In the genomic region with DNA sequence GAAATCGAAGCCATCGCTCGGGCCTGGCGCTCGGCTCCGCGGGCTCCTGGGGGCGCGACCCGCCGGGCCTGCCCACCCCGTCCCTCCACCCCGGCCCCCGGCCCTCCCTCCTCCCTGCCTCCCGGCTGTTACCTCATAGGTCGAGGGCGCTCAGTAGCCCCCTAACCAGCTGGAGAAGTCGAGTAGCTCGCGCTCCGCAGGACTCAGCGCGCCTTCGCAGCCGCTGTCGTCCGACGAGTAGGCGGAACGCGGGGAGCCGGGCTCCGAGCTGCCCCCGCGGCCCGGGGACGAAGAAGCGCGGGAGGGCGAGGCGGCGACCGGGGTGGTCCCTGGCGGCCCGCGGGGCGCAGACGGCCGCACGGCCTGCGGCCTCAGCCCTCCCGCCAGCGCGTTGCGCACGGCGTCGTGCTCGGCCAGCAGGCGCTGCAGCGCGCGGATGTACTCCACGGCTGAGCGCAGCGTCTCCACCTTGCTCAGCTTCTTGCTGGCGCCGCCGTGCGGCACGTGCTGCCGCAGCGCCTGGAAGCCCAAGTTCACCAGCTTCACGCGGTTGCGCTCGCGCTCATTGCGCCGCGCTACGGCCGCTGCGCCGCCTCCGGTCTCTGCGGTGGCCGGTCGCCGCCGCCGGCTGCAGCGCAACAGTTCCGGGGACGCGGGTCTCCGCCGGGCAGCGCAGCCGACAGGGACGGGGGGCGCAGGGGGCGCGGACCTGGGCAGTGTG, we compare ENCODE assay signal across 8 cellular contexts. TPM values are rescaled to one million over a fixed set of nuclear protein-coding genes. Genes with fewer than 3 reads are reported as not detected.
DNase-seq lines count a peak whose midpoint lies in the region; ATAC-seq, FAIRE-seq and TF ChIP-seq lines count a peak whose summit lies in the region.
"Had no signal": no experiment of that assay in that cellular context is flagged by ENCODE, and none has a peak within 500 bp of the region (broad histone marks: within the 10 kb centered on the region; RNA-seq: fewer than 3 reads in every experiment).

No MANE protein-coding gene starts in this region.

- no peaks in the 10 kb centered on the region for H3K9me3 Mint-ChIP-seq in T-cell
- H3K9me3 Mint-ChIP-seq in stimulated activated naive CD8-positive, alpha-beta T cell treated with anti-CD3 and anti-CD28 coated beads, Interleukin-15, Interleukin-2, amounts not matched to agents 100 ng/mL and 50 ng/mL, for 24 hours = no peaks in the 10 kb centered on the region
- H3K9me3 Mint-ChIP-seq: T-helper 1 cell treated with Interleukin-12 subunit alpha and Interleukin-12 subunit beta and Interleukin-4 antibody, amounts not matched to agents 30 μg/mL and 1 μg/mL, for 36 hours had no signal

- H3K4me3 Mint-ChIP-seq in T-cell = peak overlapping the region; percentile 43 to 52 (median 49)
- H3K4me3 Mint-ChIP-seq in stimulated activated naive CD8-positive, alpha-beta T cell treated with anti-CD3 and anti-CD28 coated beads, Interleukin-15, Interleukin-2, amounts not matched to agents 100 ng/mL and 50 ng/mL, for 24 hours = peak overlapping the region; percentile 64

- H3K4me2 ChIP-seq in HepG2 (ENCODE audit: low read depth, low read length) = peak overlapping the region; percentile 86

- H4K20me1 ChIP-seq in HepG2 (ENCODE audit: insufficient read depth, low read length) = no peaks in the 10 kb centered on the region

- no TSS peak for BruUV-seq in HepG2 (replicated peaks; lab: Mats Ljungman, UMichigan)

- no peaks in the 10 kb centered on the region for H3K9me3 ChIP-seq in HepG2 (ENCODE audit: low read length)

- DNase-seq in HT-29 (ENCODE audit: low spot score) = peak; percentile 73
- peak in 30 of 34 experiments; percentile 6 to 63 (median 45) for DNase-seq in T-cell
- DNase-seq in dermis microvascular lymphatic vessel endothelial cell (ENCODE audit: low read depth in 2 of 2) = peak; percentile 21 to 68
- no peak for DNase-seq in HepG2 (ENCODE audit: low spot score)
- no peak for DNase-seq in cerebellum (ENCODE audit: low spot score)

- no peak overlapping the region for H2AFZ ChIP-seq in HepG2 (ENCODE audit: low read length)

- in situ Hi-C loops in HepG2 (cut with HindIII; ENCODE audit: extremely low pct_ligation_motif_present, low pct_unique_long_range_greater_than_20kb) = no loop called here

- no peak for FAIRE-seq in HepG2 (lab: Jason Lieb, UNC)

- H3K4me3 ChIP-seq in HepG2 (replicated peaks in 1 of 3; ENCODE audit: insufficient read depth in 1 of 3, low read depth in 2 of 3, low read length in 3 of 3) = peak overlapping the region in 2 of 3 experiments; percentile 61 to 73; a peak in 3 of 6 replicates

- no peak for TF ChIP-seq RAD21 in HepG2 (CRISPR knock-in tag; IDR thresholded peaks at IDR 0.05)

- peaks cover 7 to 30% of the 10 kb centered on the region in 2 donors for H3K27me3 Mint-ChIP-seq in T-cell
- peaks cover 22% of the 10 kb centered on the region for H3K27me3 Mint-ChIP-seq in stimulated activated naive CD8-positive, alpha-beta T cell treated with anti-CD3 and anti-CD28 coated beads, Interleukin-15, Interleukin-2, amounts not matched to agents 100 ng/mL and 50 ng/mL, for 24 hours

- no peak for TF ChIP-seq POLR2A in HepG2 (IDR thresholded peaks at IDR 0.05; ENCODE audit: insufficient read depth in 1 of 2, low read depth in 2 of 2, low read length in 2 of 2)

- peaks cover 10% of the 10 kb centered on the region; the same call in 1 of the 2 replicates for H3K4me1 ChIP-seq in HepG2 (ENCODE audit: insufficient read depth, low read length)

- no peak overlapping the region for H3K27ac ChIP-seq in HepG2 (ENCODE audit: extremely low read length, insufficient read depth, low read length)

- TF ChIP-seq CTCF in HepG2 (CRISPR knock-in tag; IDR thresholded peaks at IDR 0.05) = no peak

- TF ChIP-seq EP300 in HepG2 (IDR thresholded peaks at IDR 0.05; ENCODE audit: low read depth in 2 of 2, low read length in 2 of 2) (no peak), HepG2 (CRISPR knock-in tag; IDR thresholded peaks at IDR 0.05; ENCODE audit: borderline replicate concordance) (no peak)

- H3K79me2 ChIP-seq in HepG2 (ENCODE audit: insufficient read depth, low read length) = no peaks in the 10 kb centered on the region

- no peaks in the 10 kb centered on the region for H3K36me3 Mint-ChIP-seq in T-cell
- no peaks in the 10 kb centered on the region for H3K36me3 Mint-ChIP-seq in stimulated activated naive CD8-positive, alpha-beta T cell treated with anti-CD3 and anti-CD28 coated beads, Interleukin-15, Interleukin-2, amounts not matched to agents 100 ng/mL and 50 ng/mL, for 24 hours (ENCODE audit: low read depth)

- intact Hi-C loops in HepG2 (cut with micrococcal nuclease; ENCODE audit: unreplicated experiment) = loop anchor here (10.0 kb wide), 1 partner anchor 55 kb away; no protein-coding TSS in a partner anchor

- 82% methylated on average over 91 of the region's 104 CpGs for WGBS in HepG2 (ENCODE audit: low lambda C conversion rate)

- no peak overlapping the region for H3K27ac Mint-ChIP-seq in T-cell
- H3K27ac Mint-ChIP-seq in stimulated activated naive CD8-positive, alpha-beta T cell treated with anti-CD3 and anti-CD28 coated beads, Interleukin-15, Interleukin-2, amounts not matched to agents 100 ng/mL and 50 ng/mL, for 24 hours = no peak overlapping the region
- H3K27ac Mint-ChIP-seq: T-helper 1 cell treated with Interleukin-12 subunit alpha and Interleukin-12 subunit beta and Interleukin-4 antibody, amounts not matched to agents 30 μg/mL and 1 μg/mL, for 36 hours had no signal

- ATAC-seq in T-cell (replicated peaks in 1 of 4) = peak; percentile 70 to 76 (median 73)
- no peak for ATAC-seq in HepG2
- no peak for ATAC-seq in HG03039 (IDR thresholded peaks at IDR 0.05; ENCODE audit: unreplicated experiment)

- H3K9ac ChIP-seq in HepG2 (ENCODE audit: insufficient read depth, low read depth, low read length) = no peak overlapping the region

- POLR2A ChIA-PET in T-cell (lab: Charles Lee) (no interaction called here), HepG2 (lab: Yijun Ruan, JAX) (no interaction called here)

- peaks cover 4 to 20% of the 10 kb centered on the region in 2 experiments; a peak in 4 of 5 replicates for H3K27me3 ChIP-seq in HepG2 (ENCODE audit: control insufficient read depth in 1 of 2, insufficient read depth in 2 of 2, low read length in 2 of 2)

- peaks cover 27 to 35% (median 31%) of the 10 kb centered on the region in 3 donors for H3K4me1 Mint-ChIP-seq in T-cell
- peaks cover 37% of the 10 kb centered on the region for H3K4me1 Mint-ChIP-seq in stimulated activated naive CD8-positive, alpha-beta T cell treated with anti-CD3 and anti-CD28 coated beads, Interleukin-15, Interleukin-2, amounts not matched to agents 100 ng/mL and 50 ng/mL, for 24 hours (ENCODE audit: low read depth)

- CTCF ChIA-PET in T-cell (lab: Charles Lee) (no interaction called here), HepG2 (lab: Yijun Ruan, JAX; ENCODE audit: low intra/inter-chr PET ratio, low total read pairs) (no interaction called here)

- no peaks in the 10 kb centered on the region for H3K36me3 ChIP-seq in HepG2 (replicated peaks in 1 of 2; ENCODE audit: control insufficient read depth in 1 of 2, insufficient read depth in 2 of 2, low read length in 2 of 2)

RNA-seq across cellular contexts. Expression of a gene that starts 0.6 kb away (rescaled TPM):
- 5.0 and 6.8 TPM in 2 replicates for total RNA-seq in HT-29 (2014; rRNA removed; shearing (Covaris generic))
- total RNA-seq in T-cell (1 to 10 TPM in 1 of 5 donors, under 1 TPM in 4; 0.29 to 1.3 (median 0.51) TPM), dermis microvascular lymphatic vessel endothelial cell (not detected in 2 replicates), HepG2 (2016; rRNA removed; fragmentation: Illumina TruSeq; extraction: Trizol) (0.07 TPM in 1 of 2 replicates, not detected in the other), cerebellum (1.7 TPM)
- total RNA-seq in HepG2 (2016; cell fraction: cytosol; rRNA removed; fragmentation: Illumina TruSeq; extraction: Trizol; ENCODE audit: low read depth) = not detected in 2 replicates
- 0.09 TPM in 1 of 2 replicates, not detected in the other for total RNA-seq in HepG2 (2016; cell fraction: insoluble cytoplasmic fraction; rRNA removed; fragmentation: Illumina TruSeq; extraction: Trizol)
- total RNA-seq in HepG2 (2016; cell fraction: membrane; rRNA removed; fragmentation: Illumina TruSeq; extraction: Trizol) = 0.09 and 0.14 TPM in 2 replicates
- total RNA-seq in HepG2 (2016; cell fraction: nucleus; rRNA removed; fragmentation: Illumina TruSeq; extraction: Trizol) = not detected in 2 replicates
- not detected in 2 replicates for polyA plus RNA-seq in HepG2 (2011; rRNA removed)
- not detected in 2 replicates for polyA plus RNA-seq in HepG2 (2011; cell fraction: cytosol; rRNA removed)
- polyA plus RNA-seq in HepG2 (2011; cell fraction: nucleus; rRNA removed) = not detected in 2 replicates
- not detected in 2 replicates for polyA plus RNA-seq in HepG2 (2012)
- not detected in 2 replicates for polyA plus RNA-seq in HepG2 (2016; cell fraction: cytosol; fragmentation: Illumina TruSeq; extraction: Trizol; ENCODE audit: low read depth)
- polyA plus RNA-seq in HepG2 (2016; cell fraction: insoluble cytoplasmic fraction; fragmentation: Illumina TruSeq; extraction: Trizol; ENCODE audit: low read depth) = 0.13 TPM in 1 of 2 replicates, not detected in the other
- polyA plus RNA-seq in HepG2 (2016; cell fraction: membrane; fragmentation: Illumina TruSeq; extraction: Trizol; ENCODE audit: low read depth) = not detected in 2 replicates
- polyA plus RNA-seq in HepG2 (2016; cell fraction: nucleus; fragmentation: Illumina TruSeq; extraction: Trizol; ENCODE audit: insufficient read depth, low read depth) = not detected in 2 replicates
- polyA minus RNA-seq in HepG2 (2011; rRNA and poly(A)+ RNA removed; ENCODE audit: low replicate concordance) = not detected in 2 replicates
- polyA minus RNA-seq in HepG2 (2011; cell fraction: cytosol; rRNA and poly(A)+ RNA removed) = not detected in 2 replicates
- polyA minus RNA-seq in HepG2 (2011; cell fraction: nucleus; rRNA and poly(A)+ RNA removed) = not detected in 2 replicates

RNA-seq across cellular contexts. Expression of a gene that starts 32.0 kb away (rescaled TPM):
- 0.81 and 1.3 TPM in 2 replicates for total RNA-seq in HT-29 (2014; rRNA removed; shearing (Covaris generic))
- total RNA-seq in T-cell (100 to 1,000 TPM in 2 of 5 donors, 10 to 100 TPM in 3; 62.3 to 133 (median 88.9) TPM), dermis microvascular lymphatic vessel endothelial cell (not detected in 2 replicates), HepG2 (2016; rRNA removed; fragmentation: Illumina TruSeq; extraction: Trizol) (not detected in 2 replicates), cerebellum (0.27 TPM)
- not detected in 2 replicates for total RNA-seq in HepG2 (2016; cell fraction: cytosol; rRNA removed; fragmentation: Illumina TruSeq; extraction: Trizol; ENCODE audit: low read depth)
- total RNA-seq in HepG2 (2016; cell fraction: insoluble cytoplasmic fraction; rRNA removed; fragmentation: Illumina TruSeq; extraction: Trizol) = not detected in 2 replicates
- not detected in 2 replicates for total RNA-seq in HepG2 (2016; cell fraction: membrane; rRNA removed; fragmentation: Illumina TruSeq; extraction: Trizol)
- total RNA-seq in HepG2 (2016; cell fraction: nucleus; rRNA removed; fragmentation: Illumina TruSeq; extraction: Trizol) = not detected in 2 replicates
- 0.03 and 0.08 TPM in 2 replicates for polyA plus RNA-seq in HepG2 (2011; rRNA removed)
- 0.04 TPM in 1 of 2 replicates, not detected in the other for polyA plus RNA-seq in HepG2 (2011; cell fraction: cytosol; rRNA removed)
- 0.09 and 0.11 TPM in 2 replicates for polyA plus RNA-seq in HepG2 (2011; cell fraction: nucleus; rRNA removed)
- not detected in 2 replicates for polyA plus RNA-seq in HepG2 (2012)
- not detected in 2 replicates for polyA plus RNA-seq in HepG2 (2016; cell fraction: cytosol; fragmentation: Illumina TruSeq; extraction: Trizol; ENCODE audit: low read depth)
- not detected in 2 replicates for polyA plus RNA-seq in HepG2 (2016; cell fraction: insoluble cytoplasmic fraction; fragmentation: Illumina TruSeq; extraction: Trizol; ENCODE audit: low read depth)
- not detected in 2 replicates for polyA plus RNA-seq in HepG2 (2016; cell fraction: membrane; fragmentation: Illumina TruSeq; extraction: Trizol; ENCODE audit: low read depth)
- polyA plus RNA-seq in HepG2 (2016; cell fraction: nucleus; fragmentation: Illumina TruSeq; extraction: Trizol; ENCODE audit: insufficient read depth, low read depth) = not detected in 2 replicates
- 0.12 TPM in 1 of 2 replicates, not detected in the other for polyA minus RNA-seq in HepG2 (2011; rRNA and poly(A)+ RNA removed; ENCODE audit: low replicate concordance)
- polyA minus RNA-seq in HepG2 (2011; cell fraction: cytosol; rRNA and poly(A)+ RNA removed) = not detected in 2 replicates
- not detected in 2 replicates for polyA minus RNA-seq in HepG2 (2011; cell fraction: nucleus; rRNA and poly(A)+ RNA removed)

RNA-seq across cellular contexts. Expression of a gene that starts 32.1 kb away (rescaled TPM):
- 1.4 and 2.5 TPM in 2 replicates for total RNA-seq in HT-29 (2014; rRNA removed; shearing (Covaris generic))
- total RNA-seq in T-cell = 100 to 1,000 TPM in 2 of 5 donors, 10 to 100 TPM in 3; 66.9 to 185 (median 92.3) TPM
- total RNA-seq in dermis microvascular lymphatic vessel endothelial cell = not detected in 2 replicates
- total RNA-seq in HepG2 (2016; rRNA removed; fragmentation: Illumina TruSeq; extraction: Trizol) = 0.09 TPM in 1 of 2 replicates, not detected in the other
- not detected in 2 replicates for total RNA-seq in HepG2 (2016; cell fraction: cytosol; rRNA removed; fragmentation: Illumina TruSeq; extraction: Trizol; ENCODE audit: low read depth)
- total RNA-seq in HepG2 (2016; cell fraction: insoluble cytoplasmic fraction; rRNA removed; fragmentation: Illumina TruSeq; extraction: Trizol) = 0.24 TPM in 1 of 2 replicates, not detected in the other
- not detected in 2 replicates for total RNA-seq in HepG2 (2016; cell fraction: membrane; rRNA removed; fragmentation: Illumina TruSeq; extraction: Trizol)
- 0.31 and 0.53 TPM in 2 replicates for total RNA-seq in HepG2 (2016; cell fraction: nucleus; rRNA removed; fragmentation: Illumina TruSeq; extraction: Trizol)
- 0.39 and 0.70 TPM in 2 replicates for polyA plus RNA-seq in HepG2 (2011; rRNA removed)
- polyA plus RNA-seq in HepG2 (2011; cell fraction: cytosol; rRNA removed) = 0.18 and 0.34 TPM in 2 replicates
- 2.2 and 7.0 TPM in 2 replicates for polyA plus RNA-seq in HepG2 (2011; cell fraction: nucleus; rRNA removed)
- 0.51 and 1.2 TPM in 2 replicates for polyA plus RNA-seq in HepG2 (2012)
- not detected in 2 replicates for polyA plus RNA-seq in HepG2 (2016; cell fraction: cytosol; fragmentation: Illumina TruSeq; extraction: Trizol; ENCODE audit: low read depth)
- not detected in 2 replicates for polyA plus RNA-seq in HepG2 (2016; cell fraction: insoluble cytoplasmic fraction; fragmentation: Illumina TruSeq; extraction: Trizol; ENCODE audit: low read depth)
- not detected in 2 replicates for polyA plus RNA-seq in HepG2 (2016; cell fraction: membrane; fragmentation: Illumina TruSeq; extraction: Trizol; ENCODE audit: low read depth)
- 0.19 and 0.56 TPM in 2 replicates for polyA plus RNA-seq in HepG2 (2016; cell fraction: nucleus; fragmentation: Illumina TruSeq; extraction: Trizol; ENCODE audit: insufficient read depth, low read depth)
- polyA minus RNA-seq in HepG2 (2011; rRNA and poly(A)+ RNA removed; ENCODE audit: low replicate concordance) = 0.07 and 1.3 TPM in 2 replicates
- not detected in 2 replicates for polyA minus RNA-seq in HepG2 (2011; cell fraction: cytosol; rRNA and poly(A)+ RNA removed)
- polyA minus RNA-seq in HepG2 (2011; cell fraction: nucleus; rRNA and poly(A)+ RNA removed) = 0.90 TPM in 1 of 2 replicates, not detected in the other
- total RNA-seq in cerebellum = 0.27 TPM

Comparison
In these comparisons a context has a peak if more than half of its experiments do, and no peak if none do; other contexts are left out.
1. DNase-seq: peak in HT-29 (single experiment), T-cell (30 of 34) and dermis microvascular lymphatic vessel endothelial cell (2 of 2); none in HepG2 (single experiment) and cerebellum (single experiment).
2. ATAC-seq: peak in T-cell (4 of 4); none in HepG2 (single experiment) and HG03039 (single experiment).
3. RNA of a gene that starts 32.0 kb away (total RNA-seq): 62.3 to 133 TPM in T-cell; 0.81 to 1.3 TPM in HT-29, 0.27 TPM in cerebellum (single experiment), not detected in dermis microvascular lymphatic vessel endothelial cell and not detected in HepG2; every median in the first group is over 10 times any median in the second.
4. RNA of a gene that starts 32.1 kb away (total RNA-seq): 66.9 to 185 TPM in T-cell; 1.4 to 2.5 TPM in HT-29, 0.27 TPM in cerebellum (single experiment), 0.09 to 0.53 TPM in HepG2 and not detected in dermis microvascular lymphatic vessel endothelial cell; every median in the first group is over 10 times any median in the second.